1 cellular context compared by ENCODE assay signal in the genomic region with DNA sequence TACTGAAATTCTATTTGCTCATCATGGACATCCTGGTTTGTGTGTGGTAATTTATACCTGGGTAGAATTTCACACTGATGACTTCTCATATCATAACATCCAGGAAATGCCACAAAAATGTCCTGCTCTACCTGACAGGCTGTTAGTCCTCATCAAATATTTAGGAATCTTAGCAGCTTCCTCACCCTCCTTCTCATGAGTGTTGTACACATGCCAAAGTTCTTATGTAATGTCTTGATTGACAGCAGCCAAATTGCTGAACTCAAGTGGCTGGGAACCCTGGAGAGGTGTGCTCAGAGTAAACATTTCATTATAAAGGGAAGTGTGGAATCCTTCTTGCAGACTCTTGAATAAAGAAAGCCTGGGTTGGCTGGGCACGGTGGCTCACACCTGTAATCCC.
TF ChIP-seq lines count a peak whose summit lies in the region.

No MANE protein-coding gene starts in this region.

TF ChIP-seq in HepG2, 621 proteins besides CTCF, POLR2A, EP300 and RAD21 (continued from another document):
- TF ChIP-seq TP53 (CRISPR knock-in tag; conservative IDR thresholded peaks at IDR 0.05) (no peak), SAP130 (CRISPR knock-in tag; IDR thresholded peaks at IDR 0.05; ENCODE audit: low read depth) (no peak)
